In the genomic region with DNA sequence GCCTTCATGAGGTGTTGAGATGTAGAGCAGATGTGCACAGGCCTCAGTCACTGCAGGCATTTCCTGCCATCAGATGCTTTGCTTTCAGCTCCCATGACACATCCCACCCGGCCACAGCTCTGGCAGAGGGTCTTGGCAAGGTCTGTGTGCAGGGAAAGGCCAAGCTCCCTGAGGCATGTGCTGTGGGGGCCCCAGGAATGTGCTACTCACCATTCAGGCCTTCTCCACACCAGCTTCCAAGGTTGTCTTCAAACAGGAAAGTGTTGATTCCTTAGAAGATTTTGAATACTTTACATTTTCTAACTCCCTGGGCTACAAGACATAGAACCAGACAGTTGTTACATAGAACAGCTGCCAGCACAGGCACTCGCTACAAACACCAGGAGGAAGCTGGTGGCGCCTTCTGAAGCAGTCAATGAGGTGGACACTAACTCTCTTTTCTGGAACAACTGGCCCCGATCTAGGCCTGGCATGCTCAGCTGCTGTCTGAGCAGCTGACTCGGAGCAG, we compare ENCODE assay signal across 9 cellular contexts. TPM values are rescaled to one million over a fixed set of nuclear protein-coding genes. Genes with fewer than 3 reads are reported as not detected.
A peak's percentile ranks its signal among the peaks of the same experiment; 100 is the strongest.
DNase-seq lines count a peak whose midpoint lies in the region; ATAC-seq and TF ChIP-seq lines count a peak whose summit lies in the region.
"Had no signal": no experiment of that assay in that cellular context is flagged by ENCODE, and none has a peak within 500 bp of the region (broad histone marks: within the 10 kb centered on the region; RNA-seq: fewer than 3 reads in every experiment).

No MANE protein-coding gene starts in this region.

- ATAC-seq in activated CD4-positive, alpha-beta T cell treated with anti-CD3 and anti-CD28 coated beads for 36 hours = peak; percentile 31
- ATAC-seq in activated CD8-positive, alpha-beta memory T cell treated with anti-CD3 and anti-CD28 coated beads, Interleukin-2, amount 10 ng/mL, durations not matched to agents 7 days and 5 days = peak; percentile 43
- ATAC-seq in stimulated activated effector memory CD8-positive, alpha-beta T cell treated with anti-CD3 and anti-CD28 coated beads, Interleukin-12 subunit alpha, Interleukin-12 subunit beta, amount 100 ng/mL, for 72 hours = peak; percentile 59
- no peak for ATAC-seq in GM21360 (IDR thresholded peaks at IDR 0.05; ENCODE audit: unreplicated experiment)
- ATAC-seq: A549 had no signal

- no peaks in the 10 kb centered on the region for H3K9me3 Mint-ChIP-seq in activated CD4-positive, alpha-beta T cell treated with anti-CD3 and anti-CD28 coated beads for 36 hours (ENCODE audit: low read depth)
- H3K9me3 Mint-ChIP-seq in activated CD8-positive, alpha-beta memory T cell treated with anti-CD3 and anti-CD28 coated beads, Interleukin-2, amount 10 ng/mL, durations not matched to agents 7 days and 5 days (ENCODE audit: low read depth) = no peaks in the 10 kb centered on the region
- no peaks in the 10 kb centered on the region for H3K9me3 Mint-ChIP-seq in stimulated activated effector memory CD8-positive, alpha-beta T cell treated with anti-CD3 and anti-CD28 coated beads, Interleukin-12 subunit alpha, Interleukin-12 subunit beta, amount 100 ng/mL, for 72 hours

- H3K36me3 Mint-ChIP-seq in activated CD4-positive, alpha-beta T cell treated with anti-CD3 and anti-CD28 coated beads for 36 hours (ENCODE audit: low read depth) = peaks cover 9% of the 10 kb centered on the region
- peaks cover 26% of the 10 kb centered on the region for H3K36me3 Mint-ChIP-seq in activated CD8-positive, alpha-beta memory T cell treated with anti-CD3 and anti-CD28 coated beads, Interleukin-2, amount 10 ng/mL, durations not matched to agents 7 days and 5 days
- peaks cover 22% of the 10 kb centered on the region for H3K36me3 Mint-ChIP-seq in stimulated activated effector memory CD8-positive, alpha-beta T cell treated with anti-CD3 and anti-CD28 coated beads, Interleukin-12 subunit alpha, Interleukin-12 subunit beta, amount 100 ng/mL, for 72 hours

- CTCF ChIA-PET in activated CD4-positive, alpha-beta T cell treated with anti-CD3 and anti-CD28 coated beads for 36 hours (lab: Charles Lee) = interaction anchor here (0.9 kb wide), 1 partner anchor 17 kb away, joined by 6 read pairs; no protein-coding TSS in a partner anchor
- CTCF ChIA-PET in activated CD8-positive, alpha-beta memory T cell treated with anti-CD3 and anti-CD28 coated beads, Interleukin-2, amount 10 ng/mL, durations not matched to agents 7 days and 5 days (lab: Charles Lee) = interaction anchor here (0.9 to 2.2 kb wide), 6 partner anchors 12 to 40 kb away, joined by 3 to 7 read pairs (median 3); partner anchors contain the start of gene CASS4

- H3K27ac Mint-ChIP-seq in activated CD4-positive, alpha-beta T cell treated with anti-CD3 and anti-CD28 coated beads for 36 hours = peak overlapping the region; percentile 92
- H3K27ac Mint-ChIP-seq in activated CD8-positive, alpha-beta memory T cell treated with anti-CD3 and anti-CD28 coated beads, Interleukin-2, amount 10 ng/mL, durations not matched to agents 7 days and 5 days = peak overlapping the region; percentile 93
- peak overlapping the region; percentile 87 for H3K27ac Mint-ChIP-seq in stimulated activated effector memory CD8-positive, alpha-beta T cell treated with anti-CD3 and anti-CD28 coated beads, Interleukin-12 subunit alpha, Interleukin-12 subunit beta, amount 100 ng/mL, for 72 hours

- peaks cover 32% of the 10 kb centered on the region for H3K4me1 Mint-ChIP-seq in activated CD4-positive, alpha-beta T cell treated with anti-CD3 and anti-CD28 coated beads for 36 hours
- peaks cover 49% of the 10 kb centered on the region for H3K4me1 Mint-ChIP-seq in activated CD8-positive, alpha-beta memory T cell treated with anti-CD3 and anti-CD28 coated beads, Interleukin-2, amount 10 ng/mL, durations not matched to agents 7 days and 5 days
- H3K4me1 Mint-ChIP-seq in stimulated activated effector memory CD8-positive, alpha-beta T cell treated with anti-CD3 and anti-CD28 coated beads, Interleukin-12 subunit alpha, Interleukin-12 subunit beta, amount 100 ng/mL, for 72 hours = peaks cover 59% of the 10 kb centered on the region

- H3K27me3 Mint-ChIP-seq in activated CD4-positive, alpha-beta T cell treated with anti-CD3 and anti-CD28 coated beads for 36 hours = no peaks in the 10 kb centered on the region
- H3K27me3 Mint-ChIP-seq in activated CD8-positive, alpha-beta memory T cell treated with anti-CD3 and anti-CD28 coated beads, Interleukin-2, amount 10 ng/mL, durations not matched to agents 7 days and 5 days = no peaks in the 10 kb centered on the region

- no peak for TF ChIP-seq CTCF in left ventricle myocardium inferior (IDR thresholded peaks at IDR 0.05; ENCODE audit: borderline replicate concordance)

- H3K27ac ChIP-seq in left ventricle myocardium inferior (replicated peaks) = peak overlapping the region; percentile 54
- H3K27ac ChIP-seq: A549 had no signal

- DNase-seq in activated CD4-positive, alpha-beta T cell treated with anti-CD3 and anti-CD28 coated beads for 36 hours = peak; percentile 37
- no peak for DNase-seq in activated CD4-positive, alpha-beta T cell treated with anti-CD3 and anti-CD28 coated beads for 4 hours
- DNase-seq in activated CD8-positive, alpha-beta memory T cell treated with anti-CD3 and anti-CD28 coated beads, Interleukin-2, amount 10 ng/mL, durations not matched to agents 7 days and 5 days = peak; percentile 58
- DNase-seq in left ventricle myocardium inferior (peak; percentile 78), DMS79 (lab: John Stamatoyannopoulos, UW) (no peak), HPDE6-E6E7 (ENCODE audit: extremely low spot score) (no peak)
- DNase-seq in stimulated activated effector memory CD8-positive, alpha-beta T cell treated with anti-CD3 and anti-CD28 coated beads, Interleukin-12 subunit alpha, Interleukin-12 subunit beta, amount 100 ng/mL, for 72 hours (ENCODE audit: low spot score in 2 of 2) = no peak

- H3K36me3 ChIP-seq in left ventricle myocardium inferior = no peaks in the 10 kb centered on the region

- H3K9me3 ChIP-seq in left ventricle myocardium inferior (replicated peaks) = no peaks in the 10 kb centered on the region
- H3K9me3 ChIP-seq: A549 had no signal

- H3K4me3 ChIP-seq in left ventricle myocardium inferior = no peak overlapping the region
- H3K4me3 ChIP-seq: A549 had no signal

- POLR2A ChIA-PET in activated CD4-positive, alpha-beta T cell treated with anti-CD3 and anti-CD28 coated beads for 36 hours (lab: Charles Lee) = no interaction called here

- no peak overlapping the region for H3K4me3 Mint-ChIP-seq in activated CD4-positive, alpha-beta T cell treated with anti-CD3 and anti-CD28 coated beads for 36 hours
- peak overlapping the region; percentile 44 for H3K4me3 Mint-ChIP-seq in activated CD8-positive, alpha-beta memory T cell treated with anti-CD3 and anti-CD28 coated beads, Interleukin-2, amount 10 ng/mL, durations not matched to agents 7 days and 5 days
- H3K4me3 Mint-ChIP-seq in stimulated activated effector memory CD8-positive, alpha-beta T cell treated with anti-CD3 and anti-CD28 coated beads, Interleukin-12 subunit alpha, Interleukin-12 subunit beta, amount 100 ng/mL, for 72 hours = peak overlapping the region; percentile 51

- no peaks in the 10 kb centered on the region for H3K27me3 ChIP-seq in left ventricle myocardium inferior (ENCODE audit: low read depth)

- H3K4me1 ChIP-seq in left ventricle myocardium inferior = peaks cover 15% of the 10 kb centered on the region
- H3K4me1 ChIP-seq: A549 had no signal

- intact Hi-C loops in activated CD4-positive, alpha-beta T cell treated with anti-CD3 and anti-CD28 coated beads for 36 hours (cut with DNase I, micrococcal nuclease) = loop anchor here (1.0 to 2.0 kb wide), 3 partner anchors 15 to 25 kb away; no protein-coding TSS in a partner anchor
- intact Hi-C loops in left ventricle myocardium inferior (cut with micrococcal nuclease) = no loop called here

RNA-seq across cellular contexts. Expression of gene CASS4, which starts 27.8 kb away (rescaled TPM):
- total RNA-seq in activated CD4-positive, alpha-beta T cell treated with anti-CD3 and anti-CD28 coated beads for 36 hours = 1 to 10 TPM; 5.1 to 5.6 TPM
- total RNA-seq in activated CD8-positive, alpha-beta memory T cell treated with anti-CD3 and anti-CD28 coated beads, Interleukin-2, amount 10 ng/mL, durations not matched to agents 7 days and 5 days = 10 to 100 TPM; 10.9 to 21.8 TPM
- total RNA-seq in left ventricle myocardium inferior = 0.47 TPM

RNA-seq across cellular contexts. Expression of gene RTF2, which starts 28.6 kb away (rescaled TPM):
- total RNA-seq in activated CD4-positive, alpha-beta T cell treated with anti-CD3 and anti-CD28 coated beads for 36 hours = 10 to 100 TPM; 68.5 to 80.8 TPM
- 100 to 1,000 TPM; 112 to 127 TPM for total RNA-seq in activated CD8-positive, alpha-beta memory T cell treated with anti-CD3 and anti-CD28 coated beads, Interleukin-2, amount 10 ng/mL, durations not matched to agents 7 days and 5 days
- 88.7 TPM for total RNA-seq in left ventricle myocardium inferior

RNA-seq across cellular contexts. Expression of gene CSTF1, which starts 47.4 kb away (rescaled TPM):
- 10 to 100 TPM; 62.0 to 84.2 TPM for total RNA-seq in activated CD4-positive, alpha-beta T cell treated with anti-CD3 and anti-CD28 coated beads for 36 hours
- total RNA-seq in activated CD8-positive, alpha-beta memory T cell treated with anti-CD3 and anti-CD28 coated beads, Interleukin-2, amount 10 ng/mL, durations not matched to agents 7 days and 5 days = 10 to 100 TPM; 60.0 to 82.4 TPM
- total RNA-seq in left ventricle myocardium inferior = 16.9 TPM

RNA-seq across cellular contexts. Expression of gene AURKA, which starts 47.8 kb away (rescaled TPM):
- 100 to 1,000 TPM; 103 to 114 TPM for total RNA-seq in activated CD4-positive, alpha-beta T cell treated with anti-CD3 and anti-CD28 coated beads for 36 hours
- 100 to 1,000 TPM; 107 to 123 TPM for total RNA-seq in activated CD8-positive, alpha-beta memory T cell treated with anti-CD3 and anti-CD28 coated beads, Interleukin-2, amount 10 ng/mL, durations not matched to agents 7 days and 5 days
- 7.8 TPM for total RNA-seq in left ventricle myocardium inferior

Comparison
In these comparisons a context has a peak if more than half of its experiments do, and no peak if none do; other contexts are left out.
1. DNase-seq: peak in activated CD4-positive, alpha-beta T cell treated with anti-CD3 and anti-CD28 coated beads for 36 hours (single experiment), activated CD8-positive, alpha-beta memory T cell treated with anti-CD3 and anti-CD28 coated beads, Interleukin-2, amount 10 ng/mL, durations not matched to agents 7 days and 5 days (single experiment) and left ventricle myocardium inferior (single experiment); none in activated CD4-positive, alpha-beta T cell treated with anti-CD3 and anti-CD28 coated beads for 4 hours (0 of 2), stimulated activated effector memory CD8-positive, alpha-beta T cell treated with anti-CD3 and anti-CD28 coated beads, Interleukin-12 subunit alpha, Interleukin-12 subunit beta, amount 100 ng/mL, for 72 hours (0 of 2), DMS79 (single experiment) and HPDE6-E6E7 (single experiment).
2. Peak in every context shown above with its lines, with median percentiles within 50 percentile points of each other: H3K27ac Mint-ChIP-seq.